In the genomic region with DNA sequence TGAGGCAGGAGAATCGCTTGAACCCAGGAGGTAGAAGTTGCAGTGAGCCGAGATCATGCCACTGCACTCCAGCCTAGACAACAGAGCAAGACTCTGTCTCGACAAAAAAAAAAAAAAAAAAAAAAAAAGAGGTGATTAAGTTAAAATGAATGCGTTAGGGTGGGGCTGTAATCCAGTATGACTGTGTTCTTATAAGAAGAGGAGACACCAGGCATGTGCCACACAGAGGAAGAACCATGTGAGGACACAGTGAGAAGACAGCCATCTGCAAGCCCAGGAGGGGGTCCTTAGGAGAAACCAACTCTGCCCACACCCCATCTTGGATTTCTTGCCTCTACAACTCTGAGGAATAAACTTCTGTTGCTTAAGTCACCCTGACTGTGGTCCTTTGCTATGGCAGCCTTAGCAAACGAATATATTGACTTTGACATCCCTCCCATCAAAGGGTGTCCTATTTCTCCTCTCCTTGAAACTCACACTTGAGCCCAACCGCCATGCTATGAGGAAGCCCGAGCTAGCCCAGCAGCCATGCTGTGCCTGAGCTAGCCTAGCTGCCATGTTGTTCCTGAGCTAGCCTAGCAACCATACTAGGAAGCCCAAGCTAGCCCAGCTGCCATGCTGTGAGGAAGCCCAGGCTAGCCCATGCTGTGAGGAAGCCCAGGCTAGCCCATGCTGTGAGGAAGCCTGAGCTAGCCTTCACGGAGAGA, we compare ENCODE assay signal across 1 cellular context.
TF ChIP-seq lines count a peak whose summit lies in the region.

No MANE protein-coding gene starts in this region.

TF ChIP-seq in IMR-90, 13 proteins besides CTCF, POLR2A, EP300 and RAD21 (continued from another document):
- no peak for TF ChIP-seq RCOR1 (IDR thresholded peaks at IDR 0.05; ENCODE audit: insufficient replicate concordance, low read length)
TF ChIP-seq in IMR-90: peak in this region for 0.
